In genomic region chr11:85699957-85700741, GRCh38 we compare ENCODE assay signal across 9 cellular contexts. TPM values are rescaled to one million over a fixed set of nuclear protein-coding genes. Genes with fewer than 3 reads are reported as not detected.
DNase-seq lines count a peak whose midpoint lies in the region; ATAC-seq, FAIRE-seq and TF ChIP-seq lines count a peak whose summit lies in the region.
"Had no signal": no experiment of that assay in that cellular context is flagged by ENCODE, and none has a peak within 500 bp of the region (broad histone marks: within the 10 kb centered on the region; RNA-seq: fewer than 3 reads in every experiment).

No MANE protein-coding gene starts in this region.

- H3K18ac ChIP-seq in H1 (ENCODE audit: extremely low read depth, low read length), result no peak overlapping the region

- no peak overlapping the region for H2BK15ac ChIP-seq in H1 (ENCODE audit: low read length)

- no peak overlapping the region for H3K56ac ChIP-seq in H1 (replicated peaks; ENCODE audit: insufficient read length, low read depth, low read length)

- H2AK5ac ChIP-seq in H1 (ENCODE audit: low read depth, low read length), result no peak overlapping the region

- no peak overlapping the region for H3K23ac ChIP-seq in H1 (ENCODE audit: insufficient read length)

- in situ Hi-C loops in HAP-1 (cut with MboI; ENCODE audit: low sequenced_read_pairs), result no loop called here

- no peaks in the 10 kb centered on the region for H3K23me2 ChIP-seq in H1 (ENCODE audit: low read depth, low read length)

- TF ChIP-seq CTCF in H1 (IDR thresholded peaks at IDR 0.05; ENCODE audit: control extremely low read depth in 1 of 3, insufficient read depth in 1 of 3, low read depth in 1 of 3, low read length in 3 of 3) (no peak), hepatocyte (IDR thresholded peaks at IDR 0.05; ENCODE audit: poor library complexity) (no peak)

- intact Hi-C loops in left ventricle myocardium superior (cut with micrococcal nuclease), result loop anchor here (10.0 kb wide), 1 partner anchor 125 kb away; no protein-coding TSS in a partner anchor

- H3K36me3 ChIP-seq in H1 (ENCODE audit: control insufficient read depth in 2 of 4, insufficient read depth in 4 of 4, low read length in 3 of 4) (no peaks in the 10 kb centered on the region; a peak in 1 of 8 replicates), hepatocyte (replicated peaks; ENCODE audit: insufficient read depth, low read depth) (no peaks in the 10 kb centered on the region), HAP-1 (replicated peaks) (no peaks in the 10 kb centered on the region)

- no peak overlapping the region for H2BK20ac ChIP-seq in H1 (ENCODE audit: low read length)

- no peak overlapping the region for H2AFZ ChIP-seq in H1 (ENCODE audit: low read length)
- no peak overlapping the region for H2AFZ ChIP-seq in hepatocyte

- H3K27ac ChIP-seq in H1 (ENCODE audit: low read depth, low read length), result no peak overlapping the region
- H3K27ac ChIP-seq in hepatocyte, result no peak overlapping the region

- POLR2A ChIA-PET in H1 (lab: Charles Lee; ENCODE audit: partially characterized antibody), result interaction anchor here (1.2 kb wide), 1 partner anchor 11 kb away, joined by 3 read pairs; no protein-coding TSS in a partner anchor

- 85% methylated on average over 2 of the region's 2 CpGs; no CpG with 5 or more reads in 1 of the 2 experiments for WGBS in H1 (ENCODE audit: extremely low coverage in 1 of 2, insufficient coverage in 1 of 2, insufficient read length in 1 of 2, insufficient replicate concordance in 2 of 2, low coverage in 1 of 2, low lambda C conversion rate in 2 of 2, missing lambda C conversion rate in 1 of 2), 2 experiments
- WGBS in hepatocyte (ENCODE audit: low lambda C conversion rate, missing lambda C conversion rate), result 64% methylated on average over 2 of the region's 2 CpGs

- H3K4me3 ChIP-seq in H1 (ENCODE audit: extremely low read depth in 1 of 4, insufficient read depth in 2 of 4, low read depth in 3 of 4, low read length in 4 of 4) (no peak overlapping the region), hepatocyte (no peak overlapping the region), HAP-1 (no peak overlapping the region)

- peak; percentile 19 for FAIRE-seq in H1 (lab: Jason Lieb, UNC)

- H3K9me3 ChIP-seq in H1 (ENCODE audit: insufficient read depth in 2 of 2, low read depth in 1 of 2, low read length in 1 of 2), result no peaks in the 10 kb centered on the region
- H3K9me3 ChIP-seq in hepatocyte (ENCODE audit: low read depth), result no peaks in the 10 kb centered on the region
- H3K9me3 ChIP-seq in HAP-1, result no peaks in the 10 kb centered on the region

- H3K4me2 ChIP-seq in H1 (ENCODE audit: insufficient read depth in 1 of 2, low read depth in 2 of 2, low read length in 2 of 2) (no peak overlapping the region), hepatocyte (no peak overlapping the region)

- ATAC-seq in GM18858 (IDR thresholded peaks at IDR 0.05; ENCODE audit: unreplicated experiment), result peak; percentile 83
- peak; percentile 85 for ATAC-seq in GM21515 (IDR thresholded peaks at IDR 0.05; ENCODE audit: unreplicated experiment)
- peak; percentile 76 for ATAC-seq in HG03280 (IDR thresholded peaks at IDR 0.05; ENCODE audit: unreplicated experiment)
- ATAC-seq in left ventricle myocardium superior, result no peak
- ATAC-seq: Right ventricle myocardium inferior had no signal

- H2BK12ac ChIP-seq in H1 (ENCODE audit: low read depth, low read length), result no peak overlapping the region

- no peak overlapping the region for H3K14ac ChIP-seq in H1 (ENCODE audit: insufficient read length)

- H2BK5ac ChIP-seq in H1 (ENCODE audit: low read depth, low read length), result no peak overlapping the region

- no peak overlapping the region for H4K91ac ChIP-seq in H1 (replicated peaks; ENCODE audit: insufficient read length, low read length)

- H3K4me1 ChIP-seq in H1 (replicated peaks in 1 of 4; ENCODE audit: control insufficient read depth in 3 of 4, insufficient read depth in 4 of 4, low read length in 3 of 4) (no peaks in the 10 kb centered on the region), hepatocyte (ENCODE audit: insufficient read depth) (no peaks in the 10 kb centered on the region), HAP-1 (no peaks in the 10 kb centered on the region)

- no peak overlapping the region for H4K5ac ChIP-seq in H1 (ENCODE audit: insufficient read length, low read depth, low read length)

- DNase-seq in H1 (ENCODE audit: low read depth in 1 of 2, low spot score in 2 of 2) (no peak), HK-2 (ENCODE audit: unreplicated experiment) (no peak), hepatocyte (ENCODE audit: low spot score) (no peak), left ventricle myocardium superior (no peak), HAP-1 (ENCODE audit: low spot score in 2 of 2) (no peak)

- no peaks in the 10 kb centered on the region for H3K79me1 ChIP-seq in H1 (ENCODE audit: low read depth, low read length)

- H3K4ac ChIP-seq in H1 (replicated peaks; ENCODE audit: insufficient read length, low read depth, low read length), result no peak overlapping the region

- H3K9ac ChIP-seq in H1 (replicated peaks in 1 of 4; ENCODE audit: extremely low read depth in 1 of 4, low read depth in 3 of 4, low read length in 3 of 4), result no peak overlapping the region

- no peak for TF ChIP-seq RAD21 in H1 (IDR thresholded peaks at IDR 0.05 in 1 of 2, conservative IDR thresholded peaks at IDR 0.05 in 1 of 2; ENCODE audit: low read depth in 2 of 2, low read length in 2 of 2)

- no peak overlapping the region for H2BK120ac ChIP-seq in H1 (replicated peaks; ENCODE audit: low read depth, low read length)

- H3K79me2 ChIP-seq in H1 (ENCODE audit: control insufficient read depth in 1 of 2, insufficient read depth in 2 of 2, low read length in 2 of 2), result no peaks in the 10 kb centered on the region
- H3K79me2 ChIP-seq in hepatocyte, result no peaks in the 10 kb centered on the region

- no peak for TF ChIP-seq POLR2A in H1 (IDR thresholded peaks at IDR 0.05; ENCODE audit: control extremely low read depth in 1 of 2, low read depth in 2 of 2, low read length in 2 of 2)

- no peak for TF ChIP-seq EP300 in H1 (IDR thresholded peaks at IDR 0.05; ENCODE audit: borderline replicate concordance in 1 of 2, low read depth in 2 of 2, low read length in 2 of 2)

- H4K8ac ChIP-seq in H1 (ENCODE audit: extremely low read depth, insufficient read depth, low read length), result no peak overlapping the region

- H3K9me2 ChIP-seq in hepatocyte (replicated peaks; ENCODE audit: insufficient read depth), result no peaks in the 10 kb centered on the region

- H3K27me3 ChIP-seq in H1 (replicated peaks in 1 of 4; ENCODE audit: control insufficient read depth in 3 of 4, extremely low read depth in 1 of 4, insufficient read depth in 3 of 4, low read length in 3 of 4), result no peaks in the 10 kb centered on the region
- H3K27me3 ChIP-seq in hepatocyte, result no peaks in the 10 kb centered on the region
- H3K27me3 ChIP-seq in HAP-1 (ENCODE audit: low read depth), result peaks cover 14% of the 10 kb centered on the region

- CTCF ChIA-PET in H1 (lab: Charles Lee; ENCODE audit: partially characterized antibody), result interaction anchor here (0.6 to 3.0 kb wide), 5 partner anchors 10 to 493 kb away, joined by 3 to 13 read pairs (median 4); partner anchors contain the start of gene CCDC83

- H4K20me1 ChIP-seq in H1 (replicated peaks in 1 of 2; ENCODE audit: control insufficient read depth in 1 of 2, insufficient read depth in 2 of 2, low read length in 2 of 2) (no peaks in the 10 kb centered on the region), hepatocyte (ENCODE audit: insufficient read depth, poor library complexity, severe bottlenecking) (no peaks in the 10 kb centered on the region)

TF ChIP-seq in H1, 55 proteins besides CTCF, POLR2A, EP300 and RAD21 (continues in another document):
- no peak for TF ChIP-seq RXRA (IDR thresholded peaks at IDR 0.05; ENCODE audit: insufficient read depth, low read depth, low read length)

RNA-seq across cellular contexts. Expression of gene CCDC89, which starts 14.2 kb away (rescaled TPM):
- total RNA-seq in H1 (2021; fragmentation: NEBNext Ultra II Directional; extraction: Animal tissue kit (Norgen Biotek cat#: 25700)), result not detected in 2 replicates
- polyA plus RNA-seq in H1 (2011; rRNA removed), result not detected in 2 replicates
- not detected for polyA plus RNA-seq in H1 (2011; cell fraction: cytosol; rRNA removed)
- polyA plus RNA-seq in H1 (2011; cell fraction: nucleus; rRNA removed), result not detected
- polyA plus RNA-seq in H1 (2012, experiment 1 of 2), result not detected in 4 replicates
- polyA plus RNA-seq in H1 (2012, experiment 2 of 2), result not detected
- not detected for polyA plus RNA-seq in H1 (2013, experiment 1 of 2)
- polyA plus RNA-seq in H1 (2013, experiment 2 of 2), result 0.06 TPM
- not detected in 2 replicates for polyA minus RNA-seq in H1 (2011; rRNA and poly(A)+ RNA removed)
- polyA minus RNA-seq in H1 (2011; cell fraction: cytosol; rRNA and poly(A)+ RNA removed), result not detected
- polyA minus RNA-seq in H1 (2011; cell fraction: nucleus; rRNA and poly(A)+ RNA removed), result not detected
- total RNA-seq in hepatocyte, result 0.72 and 0.83 TPM in 2 replicates
- polyA plus RNA-seq in hepatocyte, result 0.43 and 0.75 TPM in 2 replicates
- 0.30 TPM for total RNA-seq in left ventricle myocardium superior

RNA-seq across cellular contexts. Expression of gene CREBZF, which starts 35.2 kb away (rescaled TPM):
- 44.2 and 44.9 TPM in 2 replicates for total RNA-seq in H1 (2021; fragmentation: NEBNext Ultra II Directional; extraction: Animal tissue kit (Norgen Biotek cat#: 25700))
- polyA plus RNA-seq in H1 (2011; rRNA removed) (15.4 and 26.5 TPM in 2 replicates), hepatocyte (46.0 and 68.1 TPM in 2 replicates)
- polyA plus RNA-seq in H1 (2011; cell fraction: cytosol; rRNA removed), result 39.2 TPM
- 66.3 TPM for polyA plus RNA-seq in H1 (2011; cell fraction: nucleus; rRNA removed)
- polyA plus RNA-seq in H1 (2012, experiment 1 of 2), result 30.5 to 34.8 TPM (median 32.2 TPM) in 4 replicates
- 8.5 TPM for polyA plus RNA-seq in H1 (2012, experiment 2 of 2)
- polyA plus RNA-seq in H1 (2013, experiment 1 of 2), result 36.2 TPM
- polyA plus RNA-seq in H1 (2013, experiment 2 of 2), result 30.6 TPM
- polyA minus RNA-seq in H1 (2011; rRNA and poly(A)+ RNA removed), result 27.5 and 30.2 TPM in 2 replicates
- 27.7 TPM for polyA minus RNA-seq in H1 (2011; cell fraction: cytosol; rRNA and poly(A)+ RNA removed)
- polyA minus RNA-seq in H1 (2011; cell fraction: nucleus; rRNA and poly(A)+ RNA removed), result 64.7 TPM
- total RNA-seq in hepatocyte (49.4 and 69.7 TPM in 2 replicates), left ventricle myocardium superior (12.9 TPM)

RNA-seq across cellular contexts. Expression of gene TMEM126A, which starts 52.4 kb away (rescaled TPM):
- total RNA-seq in H1 (2021; fragmentation: NEBNext Ultra II Directional; extraction: Animal tissue kit (Norgen Biotek cat#: 25700)), result 33.7 and 36.2 TPM in 2 replicates
- polyA plus RNA-seq in H1 (2011; rRNA removed) (24.8 and 58.7 TPM in 2 replicates), hepatocyte (44.8 and 58.0 TPM in 2 replicates)
- polyA plus RNA-seq in H1 (2011; cell fraction: cytosol; rRNA removed), result 37.2 TPM
- polyA plus RNA-seq in H1 (2011; cell fraction: nucleus; rRNA removed), result 7.4 TPM
- 33.1 to 60.1 TPM (median 40.5 TPM) in 4 replicates for polyA plus RNA-seq in H1 (2012, experiment 1 of 2)
- 29.6 TPM for polyA plus RNA-seq in H1 (2012, experiment 2 of 2)
- polyA plus RNA-seq in H1 (2013, experiment 1 of 2), result 62.5 TPM
- 65.6 TPM for polyA plus RNA-seq in H1 (2013, experiment 2 of 2)
- polyA minus RNA-seq in H1 (2011; rRNA and poly(A)+ RNA removed), result 18.7 and 20.1 TPM in 2 replicates
- polyA minus RNA-seq in H1 (2011; cell fraction: cytosol; rRNA and poly(A)+ RNA removed), result 7.6 TPM
- 14.6 TPM for polyA minus RNA-seq in H1 (2011; cell fraction: nucleus; rRNA and poly(A)+ RNA removed)
- total RNA-seq in hepatocyte (39.6 and 48.0 TPM in 2 replicates), left ventricle myocardium superior (77.4 TPM)
